In the genomic region with DNA sequence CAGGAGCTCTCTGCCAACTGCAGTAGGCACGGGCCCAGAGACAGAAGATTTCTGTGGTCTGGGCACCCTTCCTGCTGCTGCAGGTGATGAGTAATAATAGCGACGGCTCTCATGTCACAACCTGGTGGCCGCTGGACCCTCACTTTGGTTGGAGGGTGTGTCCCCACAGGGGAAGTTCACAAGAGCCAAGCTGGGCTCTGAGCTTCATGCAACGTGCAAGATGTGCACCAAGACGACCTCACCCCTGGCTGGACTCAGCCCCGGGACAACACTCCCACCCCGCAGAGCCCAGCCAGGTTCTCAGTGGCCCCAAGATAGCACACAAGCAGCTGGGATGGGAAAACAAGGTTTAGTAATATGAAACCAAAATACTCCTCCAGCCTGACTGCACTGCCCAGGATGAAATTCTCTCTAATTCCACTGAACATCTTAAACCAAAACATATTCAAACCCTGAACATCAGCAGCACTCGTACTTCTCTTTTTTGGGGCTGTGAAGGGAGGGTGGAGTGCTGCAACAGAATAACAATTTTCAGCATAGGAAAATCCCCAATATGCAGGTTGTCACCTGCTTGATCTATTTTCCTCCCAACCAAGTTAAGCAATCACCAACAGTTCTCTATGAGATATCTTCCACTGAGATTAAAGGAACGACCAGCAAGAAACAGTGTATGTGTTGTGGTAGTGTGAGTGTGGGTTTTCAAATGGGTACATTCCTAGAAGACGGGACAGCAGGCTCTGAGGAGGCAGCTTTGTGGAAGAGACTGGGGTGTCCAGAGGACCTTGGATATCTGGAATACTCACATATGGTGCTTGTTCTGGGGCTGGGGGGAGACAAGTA, we compare ENCODE assay signal across 8 cellular contexts. TPM values are rescaled to one million over a fixed set of nuclear protein-coding genes. Genes with fewer than 3 reads are reported as not detected.
DNase-seq lines count a peak whose midpoint lies in the region; ATAC-seq lines count a peak whose summit lies in the region.

No MANE protein-coding gene starts in this region.

- peak overlapping the region; percentile 44 for H3K27ac ChIP-seq in CD4-positive, CD25-positive, alpha-beta regulatory T cell (ENCODE audit: insufficient read depth, low read length, poor library complexity, severe bottlenecking)
- H3K27ac ChIP-seq in angular gyrus (ENCODE audit: low read depth, low read length) = peak overlapping the region; percentile 27

- H3K4me3 ChIP-seq in CD4-positive, CD25-positive, alpha-beta regulatory T cell (ENCODE audit: low read depth, low read length) = peak overlapping the region; percentile 46

- peak overlapping the region in 3 of 4 donors; percentile 68 to 77 (median 77) for H3K4me3 Mint-ChIP-seq in CD4-positive, CD25-positive, alpha-beta regulatory T cell

- H3K27me3 Mint-ChIP-seq in CD4-positive, CD25-positive, alpha-beta regulatory T cell = no peaks in the 10 kb centered on the region

- H3K27me3 ChIP-seq in CD4-positive, CD25-positive, alpha-beta regulatory T cell (ENCODE audit: control insufficient read depth, insufficient read depth, low read length) = no peaks in the 10 kb centered on the region

- H3K9me3 Mint-ChIP-seq in CD4-positive, CD25-positive, alpha-beta regulatory T cell = no peaks in the 10 kb centered on the region

- H3K4me1 ChIP-seq in CD4-positive, CD25-positive, alpha-beta regulatory T cell (ENCODE audit: control insufficient read depth, insufficient read depth, low read length, poor library complexity, severe bottlenecking) = peaks cover 52% of the 10 kb centered on the region

- ATAC-seq in CD4-positive, CD25-positive, alpha-beta regulatory T cell (ENCODE audit: low read depth in 2 of 2) = peak; percentile 59 to 65
- ATAC-seq in GM19372 (IDR thresholded peaks at IDR 0.05; ENCODE audit: low read depth, unreplicated experiment) (peak; percentile 72), HG03439 (IDR thresholded peaks at IDR 0.05; ENCODE audit: unreplicated experiment) (peak; percentile 47)

- peak in 2 of 3 donors; percentile 14 to 72 for DNase-seq in CD4-positive, CD25-positive, alpha-beta regulatory T cell
- DNase-seq in NCI-H1105 (lab: John Stamatoyannopoulos, UW) (no peak), UCSD-AML1 (lab: John Stamatoyannopoulos, UW; ENCODE audit: unreplicated experiment) (no peak), NCI-H748 treated with DMSO at 0.1 percent for 48 hours (lab: John Stamatoyannopoulos, UW) (no peak), GM03348 (ENCODE audit: low spot score) (no peak)

- peaks cover 6 to 62% (median 35%) of the 10 kb centered on the region in 4 donors for H3K4me1 Mint-ChIP-seq in CD4-positive, CD25-positive, alpha-beta regulatory T cell

- H3K9me3 ChIP-seq in CD4-positive, CD25-positive, alpha-beta regulatory T cell (ENCODE audit: control insufficient read depth in 2 of 2, low read length in 2 of 2) = no peaks in the 10 kb centered on the region

- H3K36me3 ChIP-seq in CD4-positive, CD25-positive, alpha-beta regulatory T cell (ENCODE audit: control insufficient read depth, insufficient read depth, low read length) = peaks cover 25% of the 10 kb centered on the region

- peaks cover 47% of the 10 kb centered on the region for H3K36me3 Mint-ChIP-seq in CD4-positive, CD25-positive, alpha-beta regulatory T cell

- peak overlapping the region; percentile 66 to 92 (median 88) for H3K27ac Mint-ChIP-seq in CD4-positive, CD25-positive, alpha-beta regulatory T cell

RNA-seq across cellular contexts. Expression of gene BCL2, which starts 26.5 kb away (rescaled TPM):
- 125 TPM for total RNA-seq in CD4-positive, CD25-positive, alpha-beta regulatory T cell
- polyA plus RNA-seq in CD4-positive, CD25-positive, alpha-beta regulatory T cell = 10 to 100 TPM; 19.1 to 39.0 (median 29.5) TPM

Comparison
In these comparisons a context has a peak if more than half of its experiments do, and no peak if none do; other contexts are left out.
1. DNase-seq: peak in CD4-positive, CD25-positive, alpha-beta regulatory T cell (2 of 3); none in NCI-H1105 (single experiment), UCSD-AML1 (single experiment), NCI-H748 treated with DMSO at 0.1 percent for 48 hours (single experiment) and GM03348 (single experiment).
2. Peak in every context shown above with its lines, with median percentiles within 50 percentile points of each other: ATAC-seq.